16 cellular contexts compared by ENCODE assay signal in genomic region chr2:65344182-65344581, GRCh38.
"Had no signal": no experiment of that assay in that cellular context is flagged by ENCODE, and none has a peak within 500 bp of the region (broad histone marks: within the 10 kb centered on the region; RNA-seq: fewer than 3 reads in every experiment).

No MANE protein-coding gene starts in this region.

- H3K4me1 Mint-ChIP-seq: memory B cell had no signal

- FAIRE-seq: frontal cortex had no signal

- DNase-seq: effector CD4-positive, alpha-beta T cell; glutamatergic neuron; islet precursor cell; nephron progenitor cell; posterior cingulate gyrus; stimulated activated CD4-positive, alpha-beta T cell treated with anti-CD3 and anti-CD28 coated beads, Interleukin-2, amount 100 ng/mL, for 24 hours; stimulated activated CD4-positive, alpha-beta T cell treated with anti-CD3 and anti-CD28 coated beads, Interleukin-4, amount 100 ng/mL, for 4 hours; stimulated activated naive CD4-positive, alpha-beta T cell; trophoblast cell had no signal

- ATAC-seq: left lobe of liver, sciatic nerve had no signal

- H3K27me3 ChIP-seq: neutrophil had no signal

- H3K27ac Mint-ChIP-seq: memory B cell, mesothelial cell of epicardium had no signal

- H3K36me3 ChIP-seq: neutrophil had no signal

- H3K9me3 ChIP-seq: neutrophil had no signal

- H3K4me3 ChIP-seq: coronary artery had no signal

- H3K27ac ChIP-seq: coronary artery, neutrophil had no signal

- H3K9me3 Mint-ChIP-seq: memory B cell, mesothelial cell of epicardium had no signal

- H3K4me3 Mint-ChIP-seq: memory B cell, mesothelial cell of epicardium, nephron progenitor cell had no signal
